ENCODE assay signal across 12 cellular contexts in the genomic region with DNA sequence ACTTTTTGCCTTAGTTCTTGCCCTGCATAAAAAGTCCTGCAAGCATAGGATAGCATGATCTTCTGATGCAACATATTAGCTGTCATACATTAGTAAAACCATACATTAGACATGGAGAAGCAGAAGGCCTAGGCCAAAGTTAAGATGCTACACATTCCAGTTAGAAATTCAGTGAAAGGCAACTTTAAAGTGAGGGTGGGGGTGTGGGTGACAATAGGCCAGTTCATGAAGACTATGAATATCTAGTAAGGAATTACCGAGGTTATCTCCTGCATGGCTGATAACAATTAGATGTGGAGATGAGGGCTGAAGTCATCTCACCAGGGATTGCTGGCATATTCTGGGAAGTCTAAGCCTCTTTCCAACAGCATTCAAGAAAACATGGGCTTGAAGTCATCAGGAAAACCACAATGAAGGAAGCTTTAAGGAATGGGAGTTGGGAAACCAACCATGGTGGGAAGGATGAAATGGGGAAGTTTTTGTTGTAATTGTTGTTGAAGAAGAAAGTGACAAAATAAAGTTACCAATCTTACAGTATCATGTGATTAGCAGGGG.
A peak's percentile ranks its signal among the peaks of the same experiment; 100 is the strongest.
DNase-seq lines count a peak whose midpoint lies in the region; ATAC-seq and TF ChIP-seq lines count a peak whose summit lies in the region.
"Had no signal": no experiment of that assay in that cellular context is flagged by ENCODE, and none has a peak within 500 bp of the region (broad histone marks: within the 10 kb centered on the region; RNA-seq: fewer than 3 reads in every experiment).

No MANE protein-coding gene starts in this region.

- peak overlapping the region; percentile 90 for H2BK5ac ChIP-seq in IMR-90 (ENCODE audit: low read depth, low read length, poor library complexity, severe bottlenecking)

- no peak for DNase-seq in CD4-positive, CD25-positive, alpha-beta regulatory T cell
- peak; percentile 83 for DNase-seq in IMR-90
- peak; percentile 84 for DNase-seq in fibroblast of pulmonary artery (ENCODE audit: low read depth)
- no peak for DNase-seq in psoas muscle
- no peak for DNase-seq in T-helper 1 cell
- DNase-seq in Ammon's horn (ENCODE audit: low spot score) = no peak
- no peak for DNase-seq in RWPE1 (ENCODE audit: low spot score)
- no peak for DNase-seq in activated CD4-positive, alpha-beta memory T cell treated with anti-CD3 and anti-CD28 coated beads for 36 hours
- DNase-seq: effector CD4-positive, alpha-beta T cell; NCI-H1105 treated with DMSO at 0.1 percent for 48 hours; NCI-H524; WERI-Rb-1 had no signal

- H3K4me2 ChIP-seq in IMR-90 (ENCODE audit: low read depth, low read length) = peak overlapping the region; percentile 6; the same call in 1 of the 2 replicates

- peak overlapping the region; percentile 59 to 72; a peak in 3 of 4 replicates for H4K8ac ChIP-seq in IMR-90 (ENCODE audit: low read depth in 2 of 2, low read length in 2 of 2)

- H3K4ac ChIP-seq in IMR-90 (ENCODE audit: low read depth, low read length) = peak overlapping the region; percentile 72

- H3K23ac ChIP-seq in IMR-90 (ENCODE audit: low read depth, low read length) = peak overlapping the region; percentile 70

- H3K56ac ChIP-seq in IMR-90 (ENCODE audit: extremely low read depth, insufficient read depth, low read length) = no peak overlapping the region

- no peaks in the 10 kb centered on the region for H4K20me1 ChIP-seq in IMR-90 (ENCODE audit: insufficient read depth, low read length)

- H4K91ac ChIP-seq in IMR-90 (ENCODE audit: insufficient read depth, low read depth, low read length) = peak overlapping the region; percentile 73

- dilution Hi-C loops in IMR-90 (cut with HindIII; ENCODE audit: low sequenced_read_pairs, unreplicated experiment) = no loop called here

- H3K14ac ChIP-seq in IMR-90 (replicated peaks; ENCODE audit: low read depth, low read length) = peak overlapping the region; percentile 80

- H3K4me3 Mint-ChIP-seq in CD4-positive, CD25-positive, alpha-beta regulatory T cell = no peak overlapping the region
- no peak overlapping the region for H3K4me3 Mint-ChIP-seq in activated CD4-positive, alpha-beta memory T cell treated with anti-CD3 and anti-CD28 coated beads for 36 hours

- H3K4me1 Mint-ChIP-seq in CD4-positive, CD25-positive, alpha-beta regulatory T cell = peaks cover 18 to 61% (median 29%) of the 10 kb centered on the region in 4 donors
- peaks cover 19% of the 10 kb centered on the region for H3K4me1 Mint-ChIP-seq in activated CD4-positive, alpha-beta memory T cell treated with anti-CD3 and anti-CD28 coated beads for 36 hours (ENCODE audit: low read depth)

- peaks cover 54% of the 10 kb centered on the region for H3K36me3 Mint-ChIP-seq in CD4-positive, CD25-positive, alpha-beta regulatory T cell
- peaks cover 8% of the 10 kb centered on the region for H3K36me3 Mint-ChIP-seq in activated CD4-positive, alpha-beta memory T cell treated with anti-CD3 and anti-CD28 coated beads for 36 hours

- H2AK9ac ChIP-seq in IMR-90 (replicated peaks; ENCODE audit: low read depth, low read length, poor library complexity) = no peak overlapping the region

- TF ChIP-seq CTCF in IMR-90 (conservative IDR thresholded peaks at IDR 0.05; ENCODE audit: low read depth, low read length) (no peak), fibroblast of pulmonary artery (IDR thresholded peaks at IDR 0.05; ENCODE audit: low read length, missing control alignments) (no peak), psoas muscle (IDR thresholded peaks at IDR 0.05) (no peak), RWPE1 (conservative IDR thresholded peaks at IDR 0.05; ENCODE audit: low read depth) (no peak)

- H2BK120ac ChIP-seq in IMR-90 (ENCODE audit: low read depth, low read length) = peak overlapping the region; percentile 73

- no peaks in the 10 kb centered on the region for H3K9me3 ChIP-seq in CD4-positive, CD25-positive, alpha-beta regulatory T cell (ENCODE audit: control insufficient read depth in 2 of 2, low read length in 2 of 2)
- H3K9me3 ChIP-seq in IMR-90 (ENCODE audit: control insufficient read depth, insufficient read depth, low read length) (no peaks in the 10 kb centered on the region), psoas muscle (no peaks in the 10 kb centered on the region)

- H2AK5ac ChIP-seq in IMR-90 (ENCODE audit: low read depth, low read length) = peak overlapping the region; percentile 37; the same call in 1 of the 2 replicates

- CTCF ChIA-PET in IMR-90 (lab: Yijun Ruan, JAX) (no interaction called here), RWPE1 (lab: Yijun Ruan, JAX) (no interaction called here)
- CTCF ChIA-PET in activated CD4-positive, alpha-beta memory T cell treated with anti-CD3 and anti-CD28 coated beads for 36 hours (lab: Charles Lee) = no interaction called here

- H2AFZ ChIP-seq in IMR-90 (replicated peaks; ENCODE audit: low read length, poor library complexity) = no peak overlapping the region

- peaks cover 4% of the 10 kb centered on the region for H3K4me1 ChIP-seq in CD4-positive, CD25-positive, alpha-beta regulatory T cell (ENCODE audit: control insufficient read depth, insufficient read depth, low read length, poor library complexity, severe bottlenecking)
- H3K4me1 ChIP-seq in IMR-90 (ENCODE audit: control insufficient read depth, insufficient read depth, low read length) (peaks cover 24% of the 10 kb centered on the region), psoas muscle (peaks cover 7% of the 10 kb centered on the region)

- TF ChIP-seq POLR2A in IMR-90 (IDR thresholded peaks at IDR 0.05; ENCODE audit: low read depth, low read length) = no peak

- H3K27ac Mint-ChIP-seq in CD4-positive, CD25-positive, alpha-beta regulatory T cell = peak overlapping the region in 2 of 3 donors; percentile 44 to 88
- no peak overlapping the region for H3K27ac Mint-ChIP-seq in activated CD4-positive, alpha-beta memory T cell treated with anti-CD3 and anti-CD28 coated beads for 36 hours

- H2BK15ac ChIP-seq in IMR-90 (ENCODE audit: low read depth, low read length) = peak overlapping the region; percentile 87; the same call in 2 of the 3 replicates

- peaks cover 9 to 21% of the 10 kb centered on the region in 2 experiments; a peak in 3 of 4 replicates for H3K79me1 ChIP-seq in IMR-90 (ENCODE audit: low read depth in 1 of 2, low read length in 2 of 2)

- H3K4me3 ChIP-seq in CD4-positive, CD25-positive, alpha-beta regulatory T cell (ENCODE audit: low read depth, low read length) = no peak overlapping the region
- H3K4me3 ChIP-seq in IMR-90 (ENCODE audit: insufficient read depth, low read depth, low read length) (no peak overlapping the region), fibroblast of pulmonary artery (replicated peaks; ENCODE audit: low read depth, low read length) (no peak overlapping the region), psoas muscle (no peak overlapping the region)

- no CpG with 5 or more reads among the region's 1 CpG for WGBS in IMR-90 (ENCODE audit: extremely low coverage in 2 of 2, insufficient read length in 1 of 2), 2 experiments
- WGBS in psoas muscle, 3 donors = 60 to 79% (median 64%) methylated on average over 1 of the region's 1 CpG

- intact Hi-C loops in IMR-90 (cut with micrococcal nuclease) = loop anchor here (2.0 to 5.0 kb wide), 2 partner anchors 71 to 621 kb away; no protein-coding TSS in a partner anchor
- intact Hi-C loops in psoas muscle (cut with DNase I) = no loop called here
- intact Hi-C loops in activated CD4-positive, alpha-beta memory T cell treated with anti-CD3 and anti-CD28 coated beads for 36 hours (cut with micrococcal nuclease) = no loop called here

- no peaks in the 10 kb centered on the region for H3K27me3 ChIP-seq in CD4-positive, CD25-positive, alpha-beta regulatory T cell (ENCODE audit: control insufficient read depth, insufficient read depth, low read length)
- no peaks in the 10 kb centered on the region for H3K27me3 ChIP-seq in IMR-90 (ENCODE audit: control insufficient read depth, insufficient read depth, low read length)
- H3K27me3 ChIP-seq in psoas muscle (ENCODE audit: insufficient read depth in 3 of 3, low read length in 2 of 3) = no peaks in the 10 kb centered on the region

- H3K27me3 Mint-ChIP-seq in CD4-positive, CD25-positive, alpha-beta regulatory T cell = no peaks in the 10 kb centered on the region
- H3K27me3 Mint-ChIP-seq in activated CD4-positive, alpha-beta memory T cell treated with anti-CD3 and anti-CD28 coated beads for 36 hours = no peaks in the 10 kb centered on the region

- BruUV-seq in IMR-90 (replicated peaks; lab: Mats Ljungman, UMichigan) = no TSS peak

- TF ChIP-seq RAD21 in IMR-90 (IDR thresholded peaks at IDR 0.05; ENCODE audit: low read length) = no peak

- no peak for ATAC-seq in CD4-positive, CD25-positive, alpha-beta regulatory T cell (ENCODE audit: low read depth in 2 of 2)
- peak; percentile 33 for ATAC-seq in IMR-90 (ENCODE audit: low read depth)
- ATAC-seq in psoas muscle = peak in 1 of 4 donors; percentile 33

- peak overlapping the region; percentile 83 for H3K18ac ChIP-seq in IMR-90 (ENCODE audit: low read depth, low read length)

- H3K9me1 ChIP-seq in IMR-90 (ENCODE audit: insufficient read depth, low read length) = peaks cover 7% of the 10 kb centered on the region; the same call in 1 of the 2 replicates

- in situ Hi-C loops in IMR-90 (cut with MboI; ENCODE audit: low sequenced_read_pairs) = no loop called here

- peak overlapping the region; percentile 16; the same call in 1 of the 2 replicates for H2BK20ac ChIP-seq in IMR-90 (ENCODE audit: low read depth, low read length)

- H3K9ac ChIP-seq in IMR-90 (ENCODE audit: low read depth, low read length) = no peak overlapping the region; the same call in 1 of the 2 replicates

- H3K9me3 Mint-ChIP-seq in CD4-positive, CD25-positive, alpha-beta regulatory T cell = no peaks in the 10 kb centered on the region
- H3K9me3 Mint-ChIP-seq in activated CD4-positive, alpha-beta memory T cell treated with anti-CD3 and anti-CD28 coated beads for 36 hours = no peaks in the 10 kb centered on the region

- no peak overlapping the region for H3K27ac ChIP-seq in CD4-positive, CD25-positive, alpha-beta regulatory T cell (ENCODE audit: insufficient read depth, low read length, poor library complexity, severe bottlenecking)
- peak overlapping the region; percentile 86; the same call in 1 of the 2 replicates for H3K27ac ChIP-seq in IMR-90 (ENCODE audit: insufficient read depth, low read length)
- H3K27ac ChIP-seq in psoas muscle = peak overlapping the region; percentile 14
- H3K27ac ChIP-seq in RWPE1 = no peak overlapping the region
- H3K27ac ChIP-seq: WERI-Rb-1 had no signal

- POLR2A ChIA-PET in IMR-90 (lab: Charles Lee; ENCODE audit: unreplicated experiment) = no interaction called here
- POLR2A ChIA-PET in RWPE1 (lab: Yijun Ruan, JAX; ENCODE audit: low non-redundant PET) = no interaction called here
- POLR2A ChIA-PET in activated CD4-positive, alpha-beta memory T cell treated with anti-CD3 and anti-CD28 coated beads for 36 hours (lab: Charles Lee) = no interaction called here

- H3K36me3 ChIP-seq in CD4-positive, CD25-positive, alpha-beta regulatory T cell (ENCODE audit: control insufficient read depth, insufficient read depth, low read length) = peaks cover 37% of the 10 kb centered on the region
- H3K36me3 ChIP-seq in IMR-90 (ENCODE audit: control insufficient read depth, insufficient read depth, low read length) = no peaks in the 10 kb centered on the region
- H3K36me3 ChIP-seq in psoas muscle (ENCODE audit: insufficient read depth in 1 of 2, low read depth in 1 of 2) = no peaks in the 10 kb centered on the region
- H3K36me3 ChIP-seq: WERI-Rb-1 had no signal

- H4K5ac ChIP-seq in IMR-90 (ENCODE audit: low read depth, low read length) = peak overlapping the region; percentile 41

Comparison
In these comparisons a context has a peak if more than half of its experiments do, and no peak if none do; other contexts are left out.
1. DNase-seq: peak in IMR-90 (single experiment) and fibroblast of pulmonary artery (single experiment); none in CD4-positive, CD25-positive, alpha-beta regulatory T cell (0 of 3), psoas muscle (0 of 2), T-helper 1 cell (0 of 5), Ammon's horn (single experiment), RWPE1 (single experiment) and activated CD4-positive, alpha-beta memory T cell treated with anti-CD3 and anti-CD28 coated beads for 36 hours (single experiment).
2. H3K27ac ChIP-seq: peak in IMR-90 (single experiment) and psoas muscle (single experiment); none in CD4-positive, CD25-positive, alpha-beta regulatory T cell (single experiment) and RWPE1 (single experiment).